16 cellular contexts compared by ENCODE assay signal in the genomic region with DNA sequence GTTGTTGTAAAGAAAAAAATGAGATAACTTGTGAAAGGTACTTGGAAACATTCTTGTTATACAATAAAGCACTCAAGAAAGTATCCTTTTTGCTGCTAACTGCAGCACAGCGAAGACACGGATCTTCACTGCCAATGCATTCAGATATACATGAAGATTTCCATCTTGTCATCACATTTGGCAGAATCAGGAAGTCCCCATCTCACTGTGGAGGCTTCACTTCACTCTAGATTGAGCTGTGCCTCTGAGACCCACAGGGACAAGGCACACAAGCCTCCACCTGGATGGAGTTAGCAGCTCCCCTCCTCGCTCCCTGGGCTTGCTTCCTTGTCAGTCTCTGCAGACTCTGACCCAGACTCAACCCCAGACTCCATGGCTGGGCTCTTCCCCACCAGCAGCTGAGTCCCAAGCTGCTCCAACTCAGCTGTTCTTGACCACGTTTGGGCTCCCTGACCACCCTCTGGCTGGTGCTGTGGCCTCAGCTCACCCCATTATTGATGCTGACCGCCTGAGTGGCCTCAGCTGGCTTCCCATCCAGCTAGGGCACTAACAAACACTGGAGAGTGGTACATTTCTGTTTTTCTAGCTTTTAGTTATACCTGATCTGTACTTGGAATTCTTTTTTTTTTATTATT.
"Had no signal": no experiment of that assay in that cellular context is flagged by ENCODE, and none has a peak within 500 bp of the region (broad histone marks: within the 10 kb centered on the region; RNA-seq: fewer than 3 reads in every experiment).

No MANE protein-coding gene starts in this region.

- H3K4me3 Mint-ChIP-seq: activated naive CD4-positive, alpha-beta T cell treated with anti-CD3 and anti-CD28 coated beads for 36 hours; activated naive CD8-positive, alpha-beta T cell treated with anti-CD3 and anti-CD28 coated beads, Interleukin-2, amount 50 U/mL, for 24 hours; nephron progenitor cell; stimulated activated effector memory CD8-positive, alpha-beta T cell treated with anti-CD3 and anti-CD28 coated beads, Interleukin-12 subunit alpha, Interleukin-12 subunit beta, amount 100 ng/mL, for 72 hours; WTC11 had no signal

- H3K4me3 ChIP-seq: psoas muscle, tibial artery, uterus had no signal

- H3K9me3 ChIP-seq: psoas muscle, tibial artery, uterus had no signal

- H3K27ac Mint-ChIP-seq: activated naive CD4-positive, alpha-beta T cell treated with anti-CD3 and anti-CD28 coated beads for 36 hours; activated naive CD8-positive, alpha-beta T cell treated with anti-CD3 and anti-CD28 coated beads, Interleukin-2, amount 50 U/mL, for 24 hours; nephron progenitor cell; stimulated activated effector memory CD8-positive, alpha-beta T cell treated with anti-CD3 and anti-CD28 coated beads, Interleukin-12 subunit alpha, Interleukin-12 subunit beta, amount 100 ng/mL, for 72 hours; WTC11 had no signal

- ATAC-seq: activated naive CD8-positive, alpha-beta T cell treated with anti-CD3 and anti-CD28 coated beads, Interleukin-2, amount 50 U/mL, for 24 hours; foreskin keratinocyte; psoas muscle; stimulated activated effector memory CD8-positive, alpha-beta T cell treated with anti-CD3 and anti-CD28 coated beads, Interleukin-12 subunit alpha, Interleukin-12 subunit beta, amount 100 ng/mL, for 72 hours; WTC11 had no signal

- H3K36me3 Mint-ChIP-seq: stimulated activated effector memory CD8-positive, alpha-beta T cell treated with anti-CD3 and anti-CD28 coated beads, Interleukin-12 subunit alpha, Interleukin-12 subunit beta, amount 100 ng/mL, for 72 hours; WTC11 had no signal

- DNase-seq: activated CD4-positive, alpha-beta T cell treated with anti-CD3 and anti-CD28 coated beads for 4 hours; activated naive CD4-positive, alpha-beta T cell treated with anti-CD3 and anti-CD28 coated beads for 36 hours; activated naive CD8-positive, alpha-beta T cell treated with anti-CD3 and anti-CD28 coated beads, Interleukin-2, amount 50 U/mL, for 24 hours; aorta; cerebellar nuclear complex; effector memory CD4-positive, alpha-beta T cell; foreskin keratinocyte; head of caudate nucleus; mesendoderm; nephron progenitor cell; psoas muscle; stimulated activated CD4-positive, alpha-beta T cell treated with anti-CD3 and anti-CD28 coated beads, Interleukin-12 subunit alpha, Interleukin-12 subunit beta, amount 100 ng/mL, for 4 hours; tibial artery; uterus had no signal

- H3K27ac ChIP-seq: foreskin keratinocyte, psoas muscle, tibial artery, uterus had no signal

- H3K9me3 Mint-ChIP-seq: activated naive CD4-positive, alpha-beta T cell treated with anti-CD3 and anti-CD28 coated beads for 36 hours; activated naive CD8-positive, alpha-beta T cell treated with anti-CD3 and anti-CD28 coated beads, Interleukin-2, amount 50 U/mL, for 24 hours; nephron progenitor cell; stimulated activated effector memory CD8-positive, alpha-beta T cell treated with anti-CD3 and anti-CD28 coated beads, Interleukin-12 subunit alpha, Interleukin-12 subunit beta, amount 100 ng/mL, for 72 hours; WTC11 had no signal
